In genomic region chr5:67089200-67089725, GRCh38 we compare ENCODE assay signal across 13 cellular contexts.
DNase-seq lines count a peak whose midpoint lies in the region; ATAC-seq and TF ChIP-seq lines count a peak whose summit lies in the region.
"Had no signal": no experiment of that assay in that cellular context is flagged by ENCODE, and none has a peak within 500 bp of the region (broad histone marks: within the 10 kb centered on the region; RNA-seq: fewer than 3 reads in every experiment).

No MANE protein-coding gene starts in this region.

- no peak overlapping the region for H3K4me3 ChIP-seq in RWPE2 (ENCODE audit: severe bottlenecking)
- H3K4me3 ChIP-seq in fibroblast of lung (replicated peaks in 1 of 4; ENCODE audit: control extremely low read depth in 1 of 4, insufficient read depth in 1 of 4, low read depth in 3 of 4, low read length in 4 of 4) = no peak overlapping the region
- H3K4me3 ChIP-seq: spleen had no signal

- H3K36me3 ChIP-seq in RWPE2 (ENCODE audit: low read depth) (peaks cover 12% of the 10 kb centered on the region), fibroblast of lung (ENCODE audit: control insufficient read depth, insufficient read depth, low read length) (no peaks in the 10 kb centered on the region)

- H3K9ac ChIP-seq in fibroblast of lung (ENCODE audit: insufficient read depth, low read length) = no peak overlapping the region

- H3K27ac ChIP-seq in RWPE2 (ENCODE audit: poor library complexity, severe bottlenecking) (peak overlapping the region; percentile 9), fibroblast of lung (ENCODE audit: insufficient read depth, low read length) (no peak overlapping the region)
- H3K27ac ChIP-seq: spleen had no signal

- H4K20me1 ChIP-seq in fibroblast of lung (ENCODE audit: control insufficient read depth, extremely low read depth, insufficient read depth, low read length) = no peaks in the 10 kb centered on the region

- H2AFZ ChIP-seq in fibroblast of lung (ENCODE audit: low read length) = no peak overlapping the region

- peak; percentile 31 for DNase-seq in NCI-H1092 treated with DMSO at 0.1 percent for 48 hours (lab: John Stamatoyannopoulos, UW)
- DNase-seq in NCI-H1092 (lab: John Stamatoyannopoulos, UW) = no peak
- DNase-seq in RWPE2 (ENCODE audit: low spot score) = no peak
- peak; percentile 38 to 66 for DNase-seq in fibroblast of lung (ENCODE audit: low read depth in 2 of 2)
- DNase-seq in sciatic nerve (ENCODE audit: low spot score) = no peak
- no peak for DNase-seq in NCI-H526 treated with DMSO at 0.1 percent for 48 hours (lab: John Stamatoyannopoulos, UW)
- DNase-seq in stimulated activated CD4-positive, alpha-beta T cell treated with anti-CD3 and anti-CD28 coated beads, Interleukin-4, amount 100 ng/mL, for 4 hours = no peak
- no peak for DNase-seq in activated CD8-positive, alpha-beta memory T cell treated with anti-CD3 and anti-CD28 coated beads, Interleukin-2, amount 50 U/mL, for 4 hours
- DNase-seq: activated CD4-positive, CD25-positive, alpha-beta regulatory T cell treated with anti-CD3 and anti-CD28 coated beads, Interleukin-2, amount 50 U/mL, for 72 hours; activated gamma-delta T cell treated with Interleukin-2 at 50 U/mL for 16 hours; NCI-H2171 treated with DMSO at 0.1 percent for 48 hours; SIG-M5; spleen had no signal

- H3K4me2 ChIP-seq in fibroblast of lung (ENCODE audit: extremely low read depth, insufficient read depth, low read length) = no peak overlapping the region

- no peak for TF ChIP-seq CTCF in RWPE2 (IDR thresholded peaks at IDR 0.05; ENCODE audit: poor library complexity, severe bottlenecking)
- no peak for TF ChIP-seq CTCF in fibroblast of lung (conservative IDR thresholded peaks at IDR 0.05 in 1 of 2, IDR thresholded peaks at IDR 0.05 in 1 of 2; ENCODE audit: low read depth in 1 of 2, low read length in 2 of 2)

- H3K4me1 ChIP-seq in RWPE2 (ENCODE audit: insufficient read depth, poor library complexity, severe bottlenecking) (peaks cover 18% of the 10 kb centered on the region), fibroblast of lung (ENCODE audit: control insufficient read depth, extremely low read depth, insufficient read depth, low read length) (peaks cover 11% of the 10 kb centered on the region)

- no peaks in the 10 kb centered on the region for H3K79me2 ChIP-seq in fibroblast of lung (ENCODE audit: control insufficient read depth, insufficient read depth, low read length)

- ATAC-seq in RWPE2 (ENCODE audit: low read depth) (peak; percentile 75), sciatic nerve (peak; percentile 64)

- H3K27me3 ChIP-seq in RWPE2 (ENCODE audit: insufficient read depth, poor library complexity, severe bottlenecking) (no peaks in the 10 kb centered on the region), fibroblast of lung (ENCODE audit: control insufficient read depth, insufficient read depth, low read length) (no peaks in the 10 kb centered on the region)
- H3K27me3 ChIP-seq: spleen had no signal

- intact Hi-C loops in sciatic nerve (cut with DNase I) = no loop called here

- H3K9me3 ChIP-seq in RWPE2 (ENCODE audit: severe bottlenecking) = no peaks in the 10 kb centered on the region
- H3K9me3 ChIP-seq in fibroblast of lung (ENCODE audit: control insufficient read depth, insufficient read depth, low read depth, low read length) = no peaks in the 10 kb centered on the region
- H3K9me3 ChIP-seq: spleen had no signal

Comparison
In these comparisons a context has a peak if more than half of its experiments do, and no peak if none do; other contexts are left out.
1. DNase-seq: peak in NCI-H1092 treated with DMSO at 0.1 percent for 48 hours (single experiment) and fibroblast of lung (2 of 2); none in NCI-H1092 (single experiment), RWPE2 (single experiment), sciatic nerve (single experiment), NCI-H526 treated with DMSO at 0.1 percent for 48 hours (single experiment), stimulated activated CD4-positive, alpha-beta T cell treated with anti-CD3 and anti-CD28 coated beads, Interleukin-4, amount 100 ng/mL, for 4 hours (0 of 2) and activated CD8-positive, alpha-beta memory T cell treated with anti-CD3 and anti-CD28 coated beads, Interleukin-2, amount 50 U/mL, for 4 hours (single experiment).